1 cellular context compared by ENCODE assay signal in genomic region chr16:28491970-28492474, GRCh38.
TF ChIP-seq lines count a peak whose summit lies in the region.

CLN3 (minus strand) TSS chr16:28492074; CDS start chr16:28491759, 315 bp downstream.

TF ChIP-seq in HepG2, 621 proteins besides CTCF, POLR2A, EP300 and RAD21 (continued from another document):
- TF ChIP-seq DRAP1 (CRISPR knock-in tag; IDR thresholded peaks at IDR 0.05), result peak; percentile 46; the same call in 1 of the 2 replicates
- TF ChIP-seq SNAI1 (CRISPR knock-in tag; IDR thresholded peaks at IDR 0.05; ENCODE audit: borderline replicate concordance), result peak; percentile 71; the same call in 1 of the 2 replicates
- 0 out of 2 replicates have a peak, but pooled peaks have one; percentile 33 for TF ChIP-seq ZNF3 (CRISPR knock-in tag; IDR thresholded peaks at IDR 0.05)
- TF ChIP-seq HINFP (CRISPR knock-in tag; IDR thresholded peaks at IDR 0.05; ENCODE audit: low read depth), result 0 out of 2 replicates have a peak, but pooled peaks have one; percentile 63
- TF ChIP-seq ZNF543 (CRISPR knock-in tag; IDR thresholded peaks at IDR 0.05), result 0 out of 2 replicates have a peak, but pooled peaks have one; percentile 55
- peak; percentile 68; the same call in 1 of the 2 replicates for TF ChIP-seq TFDP1 (CRISPR knock-in tag; IDR thresholded peaks at IDR 0.05; ENCODE audit: borderline replicate concordance)
